Comparison of ENCODE assay signal across 25 cellular contexts in genomic region chr6:43781941-43782704, GRCh38. TPM values are rescaled to one million over a fixed set of nuclear protein-coding genes. Genes with fewer than 3 reads are reported as not detected.
DNase-seq lines count a peak whose midpoint lies in the region; ATAC-seq and TF ChIP-seq lines count a peak whose summit lies in the region.
"Had no signal": no experiment of that assay in that cellular context is flagged by ENCODE, and none has a peak within 500 bp of the region (broad histone marks: within the 10 kb centered on the region; RNA-seq: fewer than 3 reads in every experiment).

No MANE protein-coding gene starts in this region.

- H3K9me3 ChIP-seq in right cardiac atrium (ENCODE audit: control insufficient read depth, low read length), result no peaks in the 10 kb centered on the region
- no peaks in the 10 kb centered on the region for H3K9me3 ChIP-seq in body of pancreas
- H3K9me3 ChIP-seq in CD4-positive, alpha-beta T cell (ENCODE audit: control insufficient read depth, low read length), result no peaks in the 10 kb centered on the region
- H3K9me3 ChIP-seq: BE2C, left lung, SJSA1 had no signal

- H3K4me1 ChIP-seq in right cardiac atrium (ENCODE audit: control insufficient read depth, insufficient read depth, low read length) (peaks cover 4% of the 10 kb centered on the region), body of pancreas (peaks cover 72% of the 10 kb centered on the region)
- H3K4me1 ChIP-seq: left lung, SJSA1 had no signal

- H3K27ac Mint-ChIP-seq in nephron progenitor cell (peak overlapping the region; percentile 96), type B pancreatic cell (peak overlapping the region; percentile 50)
- H3K27ac Mint-ChIP-seq in CD4-positive, alpha-beta T cell, result no peak overlapping the region
- H3K27ac Mint-ChIP-seq: activated CD8-positive, alpha-beta T cell treated with anti-CD3 and anti-CD28 coated beads, Interleukin-2, amount 10 ng/mL, durations not matched to agents 7 days and 5 days; natural killer cell had no signal

- intact Hi-C loops in right cardiac atrium (cut with DNase I), result no loop called here
- intact Hi-C loops in left ventricle myocardium superior (cut with micrococcal nuclease), result no loop called here
- intact Hi-C loops in body of pancreas (cut with DNase I), result no loop called here
- intact Hi-C loops in CD4-positive, alpha-beta T cell (cut with DNase I, micrococcal nuclease), result no loop called here

- H3K9me3 Mint-ChIP-seq in nephron progenitor cell (no peaks in the 10 kb centered on the region), type B pancreatic cell (no peaks in the 10 kb centered on the region)
- no peaks in the 10 kb centered on the region for H3K9me3 Mint-ChIP-seq in CD4-positive, alpha-beta T cell
- H3K9me3 Mint-ChIP-seq: natural killer cell had no signal

- H3K27me3 ChIP-seq in right cardiac atrium (ENCODE audit: control insufficient read depth, insufficient read depth) (no peaks in the 10 kb centered on the region), body of pancreas (no peaks in the 10 kb centered on the region)
- no peaks in the 10 kb centered on the region for H3K27me3 ChIP-seq in CD4-positive, alpha-beta T cell (ENCODE audit: control insufficient read depth, insufficient read depth, low read length)
- H3K27me3 ChIP-seq: BE2C, left lung, SJSA1 had no signal

- no peak overlapping the region for H3K27ac ChIP-seq in right cardiac atrium (ENCODE audit: low read length)
- H3K27ac ChIP-seq in body of pancreas, result peak overlapping the region; percentile 54 to 72 (median 59)
- no peak overlapping the region for H3K27ac ChIP-seq in CD4-positive, alpha-beta T cell (ENCODE audit: low read depth, low read length)
- H3K27ac ChIP-seq: left lung, SJSA1 had no signal

- H3K4me3 ChIP-seq in right cardiac atrium (ENCODE audit: low read length) (no peak overlapping the region), body of pancreas (no peak overlapping the region)
- H3K4me3 ChIP-seq: left lung, SJSA1, smooth muscle cell had no signal

- DNase-seq in right cardiac atrium, result peak in 2 of 3 donors; percentile 31 to 57
- no peak for DNase-seq in left ventricle myocardium superior
- peak; percentile 60 to 85 (median 84) for DNase-seq in body of pancreas
- DNase-seq in nephron progenitor cell, result no peak
- DNase-seq in type B pancreatic cell (ENCODE audit: extremely low spot score, unreplicated experiment), result no peak
- DNase-seq in CD4-positive, alpha-beta T cell, result no peak
- DNase-seq in NCI-H2171 treated with DMSO at 0.1 percent for 48 hours (lab: John Stamatoyannopoulos, UW), result no peak
- DNase-seq in NCI-H446 treated with DMSO at 0.1 percent for 48 hours (lab: John Stamatoyannopoulos, UW), result no peak
- DNase-seq: activated CD4-positive, CD25-positive, alpha-beta regulatory T cell treated with anti-CD3 and anti-CD28 coated beads, Interleukin-2, amount 50 U/mL, for 72 hours; activated CD8-positive, alpha-beta T cell treated with anti-CD3 and anti-CD28 coated beads, Interleukin-2, amount 10 ng/mL, durations not matched to agents 7 days and 5 days; activated effector memory CD4-positive, alpha-beta T cell treated with Interleukin-2 at 50 U/mL for 16 hours; activated T-cell treated with anti-CD3 and anti-CD28 coated beads for 4 hours; BE2C; foreskin fibroblast; HCEC 1CT; hippocampal formation; left lung; midbrain; natural killer cell; NCI-H1105; NCI-H2029 treated with DMSO at 0.1 percent for 48 hours; stimulated activated CD4-positive, alpha-beta T cell treated with anti-CD3 and anti-CD28 coated beads, Interleukin-2, amount 100 ng/mL, for 24 hours; T-helper 1 cell had no signal

- ATAC-seq in right cardiac atrium (no peak), left ventricle myocardium superior (no peak), body of pancreas (peak; percentile 72)
- no peak for ATAC-seq in CD4-positive, alpha-beta T cell (ENCODE audit: poor library complexity)
- ATAC-seq: activated CD8-positive, alpha-beta T cell treated with anti-CD3 and anti-CD28 coated beads, Interleukin-2, amount 10 ng/mL, durations not matched to agents 7 days and 5 days; left lung; natural killer cell had no signal

- H3K36me3 ChIP-seq in body of pancreas (replicated peaks in 1 of 2; ENCODE audit: insufficient read depth in 1 of 2, low read depth in 2 of 2), result peaks cover 16 to 27% of the 10 kb centered on the region in 2 donors

- CTCF ChIA-PET in CD4-positive, alpha-beta T cell (lab: Charles Lee), result no interaction called here

- H3K4me3 Mint-ChIP-seq in nephron progenitor cell, result no peak overlapping the region
- no peak overlapping the region for H3K4me3 Mint-ChIP-seq in type B pancreatic cell
- H3K4me3 Mint-ChIP-seq in CD4-positive, alpha-beta T cell, result no peak overlapping the region
- H3K4me3 Mint-ChIP-seq: activated CD8-positive, alpha-beta T cell treated with anti-CD3 and anti-CD28 coated beads, Interleukin-2, amount 10 ng/mL, durations not matched to agents 7 days and 5 days; natural killer cell had no signal

- peaks cover 6% of the 10 kb centered on the region for H3K27me3 Mint-ChIP-seq in nephron progenitor cell (ENCODE audit: low read depth, poor library complexity)
- H3K27me3 Mint-ChIP-seq in type B pancreatic cell, result no peaks in the 10 kb centered on the region
- no peaks in the 10 kb centered on the region for H3K27me3 Mint-ChIP-seq in CD4-positive, alpha-beta T cell

- 85% methylated on average over 20 of the region's 20 CpGs for WGBS in right cardiac atrium
- WGBS in body of pancreas, 2 donors, result 33 to 64% methylated on average over 20 of the region's 20 CpGs

- H3K4me1 Mint-ChIP-seq in nephron progenitor cell (peaks cover 11% of the 10 kb centered on the region), type B pancreatic cell (ENCODE audit: unreplicated experiment) (peaks cover 7% of the 10 kb centered on the region)
- H3K4me1 Mint-ChIP-seq in CD4-positive, alpha-beta T cell (ENCODE audit: low read depth), result no peaks in the 10 kb centered on the region
- H3K4me1 Mint-ChIP-seq: natural killer cell had no signal

- H3K36me3 Mint-ChIP-seq in nephron progenitor cell (ENCODE audit: low read depth), result peaks cover 84% of the 10 kb centered on the region
- peaks cover 22% of the 10 kb centered on the region for H3K36me3 Mint-ChIP-seq in type B pancreatic cell
- H3K36me3 Mint-ChIP-seq in CD4-positive, alpha-beta T cell (ENCODE audit: low read depth), result no peaks in the 10 kb centered on the region
- H3K36me3 Mint-ChIP-seq: natural killer cell had no signal

- POLR2A ChIA-PET in CD4-positive, alpha-beta T cell (lab: Charles Lee), result interaction anchor here (1.3 kb wide), 1 partner anchor 13 kb away, joined by 3 read pairs; no protein-coding TSS in a partner anchor

- no peak for TF ChIP-seq POLR2A in body of pancreas (IDR thresholded peaks at IDR 0.05)

- no peak for TF ChIP-seq CTCF in body of pancreas (IDR thresholded peaks at IDR 0.05)
- TF ChIP-seq CTCF in nephron progenitor cell (IDR thresholded peaks at IDR 0.05), result no peak
- no peak for TF ChIP-seq CTCF in type B pancreatic cell (conservative IDR thresholded peaks at IDR 0.05)
- TF ChIP-seq CTCF in CD4-positive, alpha-beta T cell (IDR thresholded peaks at IDR 0.05), result no peak

RNA-seq across cellular contexts. Expression of gene VEGFA, which starts 12.1 kb away (rescaled TPM):
- total RNA-seq in right cardiac atrium, result 100 to 1,000 TPM; 163 to 296 (median 219) TPM
- polyA plus RNA-seq in right cardiac atrium, result 246 TPM
- total RNA-seq in left ventricle myocardium superior, result 261 TPM
- total RNA-seq in body of pancreas, result 100 to 1,000 TPM in 1 of 2 donors, 10 to 100 TPM in 1; 84.8 to 272 TPM
- 102 and 136 TPM in 2 replicates for total RNA-seq in type B pancreatic cell (ENCODE audit: low replicate concordance)
- total RNA-seq in CD4-positive, alpha-beta T cell, result 1 to 10 TPM; 3.5 to 3.7 TPM

Comparison
In these comparisons a context has a peak if more than half of its experiments do, and no peak if none do; other contexts are left out.
1. DNase-seq: peak in right cardiac atrium (2 of 3) and body of pancreas (4 of 4); none in left ventricle myocardium superior (single experiment), nephron progenitor cell (single experiment), type B pancreatic cell (single experiment), CD4-positive, alpha-beta T cell (0 of 10), NCI-H2171 treated with DMSO at 0.1 percent for 48 hours (single experiment) and NCI-H446 treated with DMSO at 0.1 percent for 48 hours (single experiment).
2. H3K27ac ChIP-seq: peak in body of pancreas (4 of 4); none in right cardiac atrium (single experiment) and CD4-positive, alpha-beta T cell (single experiment).
3. RNA of gene VEGFA, which starts 12.1 kb away (total RNA-seq): 84.8 to 272 TPM in body of pancreas, 261 TPM in left ventricle myocardium superior (single experiment), 163 to 296 TPM in right cardiac atrium and 102 to 136 TPM in type B pancreatic cell; 3.5 to 3.7 TPM in CD4-positive, alpha-beta T cell; every median in the first group is over 10 times any median in the second.